ENCODE assay signal across 22 cellular contexts in genomic region chr1:34907487-34908090, GRCh38. TPM values are rescaled to one million over a fixed set of nuclear protein-coding genes. Genes with fewer than 3 reads are reported as not detected.
DNase-seq lines count a peak whose midpoint lies in the region; ATAC-seq and TF ChIP-seq lines count a peak whose summit lies in the region.
"Had no signal": no experiment of that assay in that cellular context is flagged by ENCODE, and none has a peak within 500 bp of the region (broad histone marks: within the 10 kb centered on the region; RNA-seq: fewer than 3 reads in every experiment).

No MANE protein-coding gene starts in this region.

- BruUV-seq in MCF 10A (replicated peaks; lab: Mats Ljungman, UMichigan): no TSS peak
- no TSS peak for BruUV-seq in mammary epithelial cell (replicated peaks; lab: Mats Ljungman, UMichigan)

- intact Hi-C loops in MCF 10A (cut with micrococcal nuclease): no loop called here
- intact Hi-C loops in mammary epithelial cell (cut with micrococcal nuclease): no loop called here

- no peaks in the 10 kb centered on the region for H3K27me3 ChIP-seq in mammary epithelial cell (ENCODE audit: insufficient read depth, low read length)
- H3K27me3 ChIP-seq: BE2C, upper lobe of left lung had no signal

- no peak overlapping the region for H3K4me2 ChIP-seq in mammary epithelial cell (ENCODE audit: insufficient read depth, low read depth, low read length)

- H3K4me3 ChIP-seq in mammary epithelial cell (replicated peaks in 1 of 3; ENCODE audit: insufficient read depth in 1 of 3, low read depth in 2 of 3, low read length in 3 of 3) (no peak overlapping the region), choroid plexus epithelial cell (ENCODE audit: low read depth, low read length) (no peak overlapping the region)
- H3K4me3 ChIP-seq: left lung, upper lobe of left lung had no signal

- H3K4me1 Mint-ChIP-seq in MCF 10A (ENCODE audit: insufficient read depth, unreplicated experiment): no peaks in the 10 kb centered on the region
- H3K4me1 Mint-ChIP-seq: nephron had no signal

- H3K27me3 Mint-ChIP-seq in MCF 10A (ENCODE audit: insufficient read depth, unreplicated experiment): peaks cover 18% of the 10 kb centered on the region

- TF ChIP-seq CTCF in MCF 10A (IDR thresholded peaks at IDR 0.05; ENCODE audit: unreplicated experiment): no peak
- no peak for TF ChIP-seq CTCF in mammary epithelial cell (conservative IDR thresholded peaks at IDR 0.05 in 1 of 2, IDR thresholded peaks at IDR 0.05 in 1 of 2; ENCODE audit: extremely low read depth in 1 of 2, insufficient read depth in 1 of 2, low read depth in 1 of 2, low read length in 2 of 2)
- TF ChIP-seq CTCF in choroid plexus epithelial cell (conservative IDR thresholded peaks at IDR 0.05; ENCODE audit: low read depth, low read length): no peak

- no peaks in the 10 kb centered on the region for H3K36me3 Mint-ChIP-seq in MCF 10A (ENCODE audit: insufficient read depth, unreplicated experiment)

- no peaks in the 10 kb centered on the region for H3K79me2 ChIP-seq in mammary epithelial cell (ENCODE audit: insufficient read depth, low read length)

- no peaks in the 10 kb centered on the region for H3K4me1 ChIP-seq in mammary epithelial cell (ENCODE audit: insufficient read depth, low read length)
- H3K4me1 ChIP-seq: BE2C, left lung, upper lobe of left lung had no signal

- in situ Hi-C loops in mammary epithelial cell (cut with MboI; ENCODE audit: low sequenced_read_pairs in 2 of 2) (no loop called here), G401 (cut with HindIII; ENCODE audit: low sequenced_read_pairs) (no loop called here)

- DNase-seq in MCF 10A (ENCODE audit: unreplicated experiment) (peak; percentile 17), mammary epithelial cell (no peak), NCI-H526 treated with DMSO at 0.1 percent for 48 hours (lab: John Stamatoyannopoulos, UW) (peak; percentile 60), choroid plexus epithelial cell (ENCODE audit: low read depth) (peak; percentile 6), cortex of kidney (lab: John Stamatoyannopoulos, UW) (no peak), G401 (ENCODE audit: low spot score) (no peak), glomerular visceral epithelial cell (ENCODE audit: extremely low spot score) (no peak)
- DNase-seq: activated CD4-positive, CD25-positive, alpha-beta regulatory T cell; activated CD8-positive, alpha-beta T cell treated with anti-CD3 and anti-CD28 coated beads for 36 hours; activated gamma-delta T cell treated with Interleukin-2 at 50 U/mL for 16 hours; amniotic stem cell; BE2C; foreskin fibroblast; left lung; NCI-H1105 treated with DMSO at 0.1 percent for 48 hours; T-helper 9 cell; upper lobe of left lung had no signal

- no peak overlapping the region for H3K27ac ChIP-seq in mammary epithelial cell (ENCODE audit: insufficient read depth, low read depth, low read length)
- H3K27ac ChIP-seq: epithelial cell of prostate, left lung, upper lobe of left lung had no signal

- dilution Hi-C loops in mammary epithelial cell (cut with HindIII; ENCODE audit: low sequenced_read_pairs): no loop called here

- H3K4me3 Mint-ChIP-seq in MCF 10A (ENCODE audit: unreplicated experiment): no peak overlapping the region
- H3K4me3 Mint-ChIP-seq: activated CD8-positive, alpha-beta T cell treated with anti-CD3 and anti-CD28 coated beads for 36 hours; nephron had no signal

- 61% methylated on average over 5 of the region's 5 CpGs for WGBS in mammary epithelial cell (ENCODE audit: low coverage, missing lambda C conversion rate)

- CTCF ChIA-PET in MCF 10A (lab: Yijun Ruan, JAX) (interaction anchor here (0.7 to 1.1 kb wide), 3 partner anchors 8 to 1854 kb away, joined by 3 read pairs; no protein-coding TSS in a partner anchor), mammary epithelial cell (lab: Charles Lee; ENCODE audit: low non-redundant PET) (no interaction called here)

- no peak overlapping the region for H2AFZ ChIP-seq in mammary epithelial cell (ENCODE audit: low read depth, low read length)

- H3K9ac ChIP-seq in mammary epithelial cell (ENCODE audit: insufficient read depth, low read length): no peak overlapping the region

- no peak for ATAC-seq in GM18870 (IDR thresholded peaks at IDR 0.05; ENCODE audit: unreplicated experiment)
- ATAC-seq: activated CD8-positive, alpha-beta T cell treated with anti-CD3 and anti-CD28 coated beads for 36 hours; left lung had no signal

- H3K36me3 ChIP-seq in mammary epithelial cell (ENCODE audit: insufficient read depth, low read length): no peaks in the 10 kb centered on the region
- H3K36me3 ChIP-seq: BE2C, left lung, upper lobe of left lung had no signal

- H3K27ac Mint-ChIP-seq in MCF 10A (ENCODE audit: low read depth, unreplicated experiment): no peak overlapping the region
- H3K27ac Mint-ChIP-seq: activated CD8-positive, alpha-beta T cell treated with anti-CD3 and anti-CD28 coated beads for 36 hours; nephron had no signal

- H3K9me3 ChIP-seq in mammary epithelial cell (replicated peaks; ENCODE audit: insufficient read depth, low read length): no peaks in the 10 kb centered on the region
- H3K9me3 ChIP-seq: BE2C, left lung, upper lobe of left lung had no signal

- H3K9me3 Mint-ChIP-seq in MCF 10A (ENCODE audit: unreplicated experiment): no peaks in the 10 kb centered on the region
- H3K9me3 Mint-ChIP-seq: activated CD8-positive, alpha-beta T cell treated with anti-CD3 and anti-CD28 coated beads for 36 hours; nephron had no signal

- no peaks in the 10 kb centered on the region for H4K20me1 ChIP-seq in mammary epithelial cell (ENCODE audit: insufficient read depth, low read length)

- POLR2A ChIA-PET in MCF 10A (lab: Yijun Ruan, JAX): no interaction called here

RNA-seq across cellular contexts. Expression of gene DLGAP3, which starts 21.9 kb away (rescaled TPM):
- total RNA-seq in MCF 10A (2022): 0.14 and 0.52 TPM in 2 replicates
- total RNA-seq in mammary epithelial cell: under 1 TPM in 1 of 2 donors, not detected in 1; 0.31 TPM
- polyA plus RNA-seq in mammary epithelial cell: 0.02 TPM
- not detected for polyA minus RNA-seq in mammary epithelial cell
- total RNA-seq in G401 (2014; rRNA removed; shearing (Covaris generic)): 3.1 and 4.5 TPM in 2 replicates
- total RNA-seq: A673, bronchial epithelial cell had no signal

RNA-seq across cellular contexts. Expression of gene SMIM12, which starts 48.0 kb away (rescaled TPM):
- total RNA-seq in MCF 10A (2022) (40.2 and 41.4 TPM in 2 replicates), mammary epithelial cell (10 to 100 TPM; 46.7 to 54.5 TPM)
- polyA plus RNA-seq in mammary epithelial cell: 74.9 TPM
- polyA minus RNA-seq in mammary epithelial cell: 114 TPM
- 64.5 and 72.1 TPM in 2 replicates for total RNA-seq in G401 (2014; rRNA removed; shearing (Covaris generic))

Comparison
In these comparisons a context has a peak if more than half of its experiments do, and no peak if none do; other contexts are left out.
1. DNase-seq: peak in MCF 10A (single experiment), NCI-H526 treated with DMSO at 0.1 percent for 48 hours (single experiment) and choroid plexus epithelial cell (single experiment); none in mammary epithelial cell (single experiment), cortex of kidney (single experiment), G401 (single experiment) and glomerular visceral epithelial cell (single experiment).